ENCODE assay signal across 1 cellular context in genomic region chr2:165953655-165954606, GRCh38.
TF ChIP-seq lines count a peak whose summit lies in the region.

Gene TTC21B, minus strand, starts transcription at chr2:165953776. Its CDS starts 71 bp downstream, at chr2:165953705.

TF ChIP-seq in HepG2, 621 proteins besides CTCF, POLR2A, EP300 and RAD21 (continued from another document and continues in another):
- TF ChIP-seq, protein P1, sequence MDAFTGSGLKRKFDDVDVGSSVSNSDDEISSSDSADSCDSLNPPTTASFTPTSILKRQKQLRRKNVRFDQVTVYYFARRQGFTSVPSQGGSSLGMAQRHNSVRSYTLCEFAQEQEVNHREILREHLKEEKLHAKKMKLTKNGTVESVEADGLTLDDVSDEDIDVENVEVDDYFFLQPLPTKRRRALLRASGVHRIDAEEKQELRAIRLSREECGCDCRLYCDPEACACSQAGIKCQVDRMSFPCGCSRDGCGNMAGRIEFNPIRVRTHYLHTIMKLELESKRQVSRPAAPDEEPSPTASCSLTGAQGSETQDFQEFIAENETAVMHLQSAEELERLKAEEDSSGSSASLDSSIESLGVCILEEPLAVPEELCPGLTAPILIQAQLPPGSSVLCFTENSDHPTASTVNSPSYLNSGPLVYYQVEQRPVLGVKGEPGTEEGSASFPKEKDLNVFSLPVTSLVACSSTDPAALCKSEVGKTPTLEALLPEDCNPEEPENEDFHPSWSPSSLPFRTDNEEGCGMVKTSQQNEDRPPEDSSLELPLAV (CRISPR knock-in tag; conservative IDR thresholded peaks at IDR 0.05; ENCODE audit: low read depth) = no peak
- TF ChIP-seq, protein P2, sequence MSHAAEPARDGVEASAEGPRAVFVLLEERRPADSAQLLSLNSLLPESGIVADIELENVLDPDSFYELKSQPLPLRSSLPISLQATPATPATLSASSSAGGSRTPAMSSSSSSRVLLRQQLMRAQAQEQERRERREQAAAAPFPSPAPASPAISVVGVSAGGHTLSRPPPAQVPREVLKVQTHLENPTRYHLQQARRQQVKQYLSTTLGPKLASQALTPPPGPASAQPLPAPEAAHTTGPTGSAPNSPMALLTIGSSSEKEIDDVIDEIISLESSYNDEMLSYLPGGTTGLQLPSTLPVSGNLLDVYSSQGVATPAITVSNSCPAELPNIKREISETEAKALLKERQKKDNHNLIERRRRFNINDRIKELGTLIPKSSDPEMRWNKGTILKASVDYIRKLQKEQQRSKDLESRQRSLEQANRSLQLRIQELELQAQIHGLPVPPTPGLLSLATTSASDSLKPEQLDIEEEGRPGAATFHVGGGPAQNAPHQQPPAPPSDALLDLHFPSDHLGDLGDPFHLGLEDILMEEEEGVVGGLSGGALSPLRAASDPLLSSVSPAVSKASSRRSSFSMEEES (CRISPR knock-in tag; IDR thresholded peaks at IDR 0.05) = peak; percentile 70
- TF ChIP-seq PRDM15 (CRISPR knock-in tag; IDR thresholded peaks at IDR 0.05) = peak; percentile 55; the same call in 1 of the 2 replicates
- peak; percentile 56 for TF ChIP-seq ZNF329 (CRISPR knock-in tag; IDR thresholded peaks at IDR 0.05; ENCODE audit: low read depth)
- no peak for TF ChIP-seq GRHL1 (CRISPR knock-in tag; conservative IDR thresholded peaks at IDR 0.05)
- peak; percentile 98 for TF ChIP-seq ZMYM4 (CRISPR knock-in tag; IDR thresholded peaks at IDR 0.05)
- peak; percentile 26 for TF ChIP-seq DBP (CRISPR knock-in tag; IDR thresholded peaks at IDR 0.05; ENCODE audit: not compliant biosample characterization)
- TF ChIP-seq, protein P3, sequence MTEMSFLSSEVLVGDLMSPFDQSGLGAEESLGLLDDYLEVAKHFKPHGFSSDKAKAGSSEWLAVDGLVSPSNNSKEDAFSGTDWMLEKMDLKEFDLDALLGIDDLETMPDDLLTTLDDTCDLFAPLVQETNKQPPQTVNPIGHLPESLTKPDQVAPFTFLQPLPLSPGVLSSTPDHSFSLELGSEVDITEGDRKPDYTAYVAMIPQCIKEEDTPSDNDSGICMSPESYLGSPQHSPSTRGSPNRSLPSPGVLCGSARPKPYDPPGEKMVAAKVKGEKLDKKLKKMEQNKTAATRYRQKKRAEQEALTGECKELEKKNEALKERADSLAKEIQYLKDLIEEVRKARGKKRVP (CRISPR knock-in tag; IDR thresholded peaks at IDR 0.05) = peak in 1 of 2 experiments; percentile 60; a peak in 1 of 4 replicates
- TF ChIP-seq, protein P4, sequence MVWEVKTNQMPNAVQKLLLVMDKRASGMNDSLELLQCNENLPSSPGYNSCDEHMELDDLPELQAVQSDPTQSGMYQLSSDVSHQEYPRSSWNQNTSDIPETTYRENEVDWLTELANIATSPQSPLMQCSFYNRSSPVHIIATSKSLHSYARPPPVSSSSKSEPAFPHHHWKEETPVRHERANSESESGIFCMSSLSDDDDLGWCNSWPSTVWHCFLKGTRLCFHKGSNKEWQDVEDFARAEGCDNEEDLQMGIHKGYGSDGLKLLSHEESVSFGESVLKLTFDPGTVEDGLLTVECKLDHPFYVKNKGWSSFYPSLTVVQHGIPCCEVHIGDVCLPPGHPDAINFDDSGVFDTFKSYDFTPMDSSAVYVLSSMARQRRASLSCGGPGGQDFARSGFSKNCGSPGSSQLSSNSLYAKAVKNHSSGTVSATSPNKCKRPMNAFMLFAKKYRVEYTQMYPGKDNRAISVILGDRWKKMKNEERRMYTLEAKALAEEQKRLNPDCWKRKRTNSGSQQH (CRISPR knock-in tag; IDR thresholded peaks at IDR 0.05; ENCODE audit: low read depth) = no peak
- TF ChIP-seq YY1 (IDR thresholded peaks at IDR 0.05; ENCODE audit: insufficient read depth, insufficient replicate concordance, low read depth, low read length) = peak; percentile 83
- peak; percentile 90; the same call in 1 of the 2 replicates for TF ChIP-seq KDM3A (CRISPR knock-in tag; IDR thresholded peaks at IDR 0.05; ENCODE audit: low read depth)
- TF ChIP-seq, protein P5, sequence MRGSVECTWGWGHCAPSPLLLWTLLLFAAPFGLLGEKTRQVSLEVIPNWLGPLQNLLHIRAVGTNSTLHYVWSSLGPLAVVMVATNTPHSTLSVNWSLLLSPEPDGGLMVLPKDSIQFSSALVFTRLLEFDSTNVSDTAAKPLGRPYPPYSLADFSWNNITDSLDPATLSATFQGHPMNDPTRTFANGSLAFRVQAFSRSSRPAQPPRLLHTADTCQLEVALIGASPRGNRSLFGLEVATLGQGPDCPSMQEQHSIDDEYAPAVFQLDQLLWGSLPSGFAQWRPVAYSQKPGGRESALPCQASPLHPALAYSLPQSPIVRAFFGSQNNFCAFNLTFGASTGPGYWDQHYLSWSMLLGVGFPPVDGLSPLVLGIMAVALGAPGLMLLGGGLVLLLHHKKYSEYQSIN (CRISPR knock-in tag; IDR thresholded peaks at IDR 0.05; ENCODE audit: borderline replicate concordance) = no peak
- no peak for TF ChIP-seq CREBL2 (CRISPR knock-in tag; IDR thresholded peaks at IDR 0.05; ENCODE audit: borderline replicate concordance)
- no peak for TF ChIP-seq HMGA1 (CRISPR knock-in tag; conservative IDR thresholded peaks at IDR 0.05)
- TF ChIP-seq ZFYVE20 (CRISPR knock-in tag; IDR thresholded peaks at IDR 0.05; ENCODE audit: borderline replicate concordance, low read depth) = no peak
- TF ChIP-seq, protein P6, sequence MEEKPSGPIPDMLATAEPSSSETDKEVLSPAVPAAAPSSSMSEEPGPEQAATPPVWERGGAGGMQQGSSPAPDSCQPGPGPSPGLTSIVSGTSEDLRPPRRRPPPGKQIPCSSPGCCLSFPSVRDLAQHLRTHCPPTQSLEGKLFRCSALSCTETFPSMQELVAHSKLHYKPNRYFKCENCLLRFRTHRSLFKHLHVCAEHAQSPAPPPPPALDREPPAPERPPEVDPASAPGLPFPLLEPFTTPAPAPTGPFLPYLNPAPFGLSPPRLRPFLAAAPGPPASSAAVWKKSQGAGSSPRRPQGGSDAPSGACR (CRISPR knock-in tag; IDR thresholded peaks at IDR 0.05) = peak; percentile 91
- TF ChIP-seq GMEB1 (CRISPR knock-in tag; IDR thresholded peaks at IDR 0.05; ENCODE audit: borderline replicate concordance) = peak; percentile 76
- peak; percentile 51; the same call in 1 of the 2 replicates for TF ChIP-seq ZNF691 (CRISPR knock-in tag; IDR thresholded peaks at IDR 0.05; ENCODE audit: borderline replicate concordance, low read depth)
- TF ChIP-seq, protein P7, sequence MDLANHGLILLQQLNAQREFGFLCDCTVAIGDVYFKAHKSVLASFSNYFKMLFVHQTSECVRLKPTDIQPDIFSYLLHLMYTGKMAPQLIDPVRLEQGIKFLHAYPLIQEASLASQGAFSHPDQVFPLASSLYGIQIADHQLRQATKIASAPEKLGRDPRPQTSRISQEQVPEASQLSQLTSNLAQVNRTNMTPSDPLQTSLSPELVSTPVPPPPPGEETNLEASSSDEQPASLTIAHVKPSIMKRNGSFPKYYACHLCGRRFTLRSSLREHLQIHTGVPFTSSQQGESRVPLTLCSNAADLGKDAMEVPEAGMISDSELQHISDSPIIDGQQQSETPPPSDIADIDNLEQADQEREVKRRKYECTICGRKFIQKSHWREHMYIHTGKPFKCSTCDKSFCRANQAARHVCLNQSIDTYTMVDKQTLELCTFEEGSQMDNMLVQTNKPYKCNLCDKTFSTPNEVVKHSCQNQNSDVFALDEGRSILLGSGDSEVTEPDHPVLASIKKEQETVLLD (CRISPR knock-in tag; IDR thresholded peaks at IDR 0.05; ENCODE audit: low read depth) = no peak
- peak; percentile 69 for TF ChIP-seq MED8 (CRISPR knock-in tag; IDR thresholded peaks at IDR 0.05; ENCODE audit: insufficient replicate concordance)
- TF ChIP-seq ZKSCAN1 (IDR thresholded peaks at IDR 0.05; ENCODE audit: low read length) = no peak
- TF ChIP-seq ZSCAN29 (CRISPR knock-in tag; conservative IDR thresholded peaks at IDR 0.05) = peak; percentile 75
